In genomic region chr1:100449477-100449876, GRCh38 we compare ENCODE assay signal across 1 cellular context.
TF ChIP-seq lines count a peak whose summit lies in the region.

No MANE protein-coding gene starts in this region.

TF ChIP-seq in GM23338, 12 proteins besides CTCF, POLR2A, EP300 and RAD21 (continued from another document):
- TF ChIP-seq ZNF462 (CRISPR knock-in tag; IDR thresholded peaks at IDR 0.05) (no peak), JUNB (IDR thresholded peaks at IDR 0.05; ENCODE audit: unreplicated experiment) (no peak), EZH2 (IDR thresholded peaks at IDR 0.05; ENCODE audit: low read depth, unreplicated experiment) (no peak), CREB1 (CRISPR knock-in tag; IDR thresholded peaks at IDR 0.05; ENCODE audit: low read depth) (no peak), NANOG (IDR thresholded peaks at IDR 0.05; ENCODE audit: borderline replicate concordance) (no peak)
